8 cellular contexts compared by ENCODE assay signal in genomic region chr1:20786310-20787099, GRCh38. TPM values are rescaled to one million over a fixed set of nuclear protein-coding genes. Genes with fewer than 3 reads are reported as not detected.
DNase-seq lines count a peak whose midpoint lies in the region; ATAC-seq and TF ChIP-seq lines count a peak whose summit lies in the region.

No MANE protein-coding gene starts in this region.

- H3K27me3 ChIP-seq in H7 (ENCODE audit: control insufficient read depth, insufficient read depth, low read length) = no peaks in the 10 kb centered on the region
- peaks cover 5% of the 10 kb centered on the region for H3K27me3 ChIP-seq in Loucy (ENCODE audit: insufficient read depth, low read length, poor library complexity, severe bottlenecking)
- H3K27me3 ChIP-seq in RWPE2 (ENCODE audit: insufficient read depth, poor library complexity, severe bottlenecking) = no peaks in the 10 kb centered on the region

- H3K4me3 ChIP-seq in H7 (ENCODE audit: insufficient read depth, low read depth, low read length) (peak overlapping the region; percentile 100), Loucy (ENCODE audit: low read length, poor library complexity, severe bottlenecking) (peak overlapping the region; percentile 94), RWPE2 (ENCODE audit: severe bottlenecking) (peak overlapping the region; percentile 93)

- peak overlapping the region; percentile 87 for H3K4me2 ChIP-seq in Loucy (ENCODE audit: low read depth, low read length, poor library complexity, severe bottlenecking)

- peaks cover 4% of the 10 kb centered on the region for H3K27me3 Mint-ChIP-seq in nephron progenitor cell (ENCODE audit: low read depth, poor library complexity)
- no peaks in the 10 kb centered on the region for H3K27me3 Mint-ChIP-seq in stimulated activated naive CD8-positive, alpha-beta T cell treated with anti-CD3 and anti-CD28 coated beads, Interleukin-15, Interleukin-2, amounts not matched to agents 100 ng/mL and 50 ng/mL, for 24 hours

- H3K27ac ChIP-seq in RWPE2 (ENCODE audit: poor library complexity, severe bottlenecking) = peak overlapping the region; percentile 86

- peak; percentile 74 for ATAC-seq in RWPE2 (ENCODE audit: low read depth)

- peak overlapping the region; percentile 100 for H3K4me3 Mint-ChIP-seq in nephron progenitor cell
- peak overlapping the region; percentile 99 for H3K4me3 Mint-ChIP-seq in stimulated activated naive CD8-positive, alpha-beta T cell treated with anti-CD3 and anti-CD28 coated beads, Interleukin-15, Interleukin-2, amounts not matched to agents 100 ng/mL and 50 ng/mL, for 24 hours

- H3K36me3 ChIP-seq in H7 (replicated peaks; ENCODE audit: control insufficient read depth, insufficient read depth, low read length) (no peaks in the 10 kb centered on the region), Loucy (ENCODE audit: insufficient read depth, low read length) (no peaks in the 10 kb centered on the region), RWPE2 (ENCODE audit: low read depth) (peaks cover 31% of the 10 kb centered on the region)

- H3K9me3 Mint-ChIP-seq in nephron progenitor cell = no peaks in the 10 kb centered on the region
- no peaks in the 10 kb centered on the region for H3K9me3 Mint-ChIP-seq in stimulated activated naive CD8-positive, alpha-beta T cell treated with anti-CD3 and anti-CD28 coated beads, Interleukin-15, Interleukin-2, amounts not matched to agents 100 ng/mL and 50 ng/mL, for 24 hours

- no peaks in the 10 kb centered on the region for H3K9me2 ChIP-seq in Loucy (replicated peaks; ENCODE audit: low read depth, low read length)

- H4K20me1 ChIP-seq in Loucy (ENCODE audit: insufficient read depth, low read length, poor library complexity, severe bottlenecking) = peaks cover 47% of the 10 kb centered on the region

- no peaks in the 10 kb centered on the region for H3K9me3 ChIP-seq in Loucy (ENCODE audit: insufficient read depth, low read depth, low read length)
- no peaks in the 10 kb centered on the region for H3K9me3 ChIP-seq in RWPE2 (ENCODE audit: severe bottlenecking)

- H2AFZ ChIP-seq in Loucy (ENCODE audit: low read length) = peak overlapping the region; percentile 70

- peak overlapping the region; percentile 100 for H3K27ac Mint-ChIP-seq in nephron progenitor cell
- peak overlapping the region; percentile 96 for H3K27ac Mint-ChIP-seq in stimulated activated naive CD8-positive, alpha-beta T cell treated with anti-CD3 and anti-CD28 coated beads, Interleukin-15, Interleukin-2, amounts not matched to agents 100 ng/mL and 50 ng/mL, for 24 hours

- peak; percentile 99 for DNase-seq in ELF-1 (ENCODE audit: low read depth, low spot score)
- DNase-seq in H7 = peak; percentile 99
- DNase-seq in RWPE2 (ENCODE audit: low spot score) = peak; percentile 94
- DNase-seq in activated effector memory CD4-positive, alpha-beta T cell treated with anti-CD3 and anti-CD28 coated beads, Interleukin-2, amount 50 U/mL, for 16 hours = peak; percentile 99
- peak; percentile 93 for DNase-seq in fibroblast of the conjunctiva (ENCODE audit: low read depth)
- DNase-seq in nephron progenitor cell = peak; percentile 98

- H3K4me1 Mint-ChIP-seq in nephron progenitor cell = peaks cover 38% of the 10 kb centered on the region
- H3K4me1 Mint-ChIP-seq in stimulated activated naive CD8-positive, alpha-beta T cell treated with anti-CD3 and anti-CD28 coated beads, Interleukin-15, Interleukin-2, amounts not matched to agents 100 ng/mL and 50 ng/mL, for 24 hours (ENCODE audit: low read depth) = peaks cover 35% of the 10 kb centered on the region

- peaks cover 50% of the 10 kb centered on the region for H3K79me2 ChIP-seq in Loucy (ENCODE audit: insufficient read depth, low read length)

- H3K36me3 Mint-ChIP-seq in nephron progenitor cell (ENCODE audit: low read depth) = no peaks in the 10 kb centered on the region
- no peaks in the 10 kb centered on the region for H3K36me3 Mint-ChIP-seq in stimulated activated naive CD8-positive, alpha-beta T cell treated with anti-CD3 and anti-CD28 coated beads, Interleukin-15, Interleukin-2, amounts not matched to agents 100 ng/mL and 50 ng/mL, for 24 hours (ENCODE audit: low read depth)

- H3F3A ChIP-seq in Loucy (ENCODE audit: low read depth) = no peaks in the 10 kb centered on the region

- H3K4me1 ChIP-seq in Loucy (ENCODE audit: insufficient read depth, low read length, poor library complexity, severe bottlenecking) (peaks cover 40% of the 10 kb centered on the region), RWPE2 (ENCODE audit: insufficient read depth, poor library complexity, severe bottlenecking) (peaks cover 11% of the 10 kb centered on the region)

- TF ChIP-seq CTCF in Loucy (conservative IDR thresholded peaks at IDR 0.05; ENCODE audit: low read length) = no peak
- TF ChIP-seq CTCF in RWPE2 (IDR thresholded peaks at IDR 0.05; ENCODE audit: poor library complexity, severe bottlenecking) = no peak
- TF ChIP-seq CTCF in nephron progenitor cell (IDR thresholded peaks at IDR 0.05) = no peak

- H3K9ac ChIP-seq in Loucy (ENCODE audit: low read depth, low read length, poor library complexity, severe bottlenecking) = peak overlapping the region; percentile 96

RNA-seq across cellular contexts. Expression of gene HP1BP3, which starts 0.6 kb away (rescaled TPM):
- total RNA-seq in H7 (2014; rRNA removed; shearing (Covaris generic)) = 119 and 137 TPM in 2 replicates

RNA-seq across cellular contexts. Expression of gene SH2D5, which starts 54.0 kb away (rescaled TPM):
- total RNA-seq in H7 (2014; rRNA removed; shearing (Covaris generic)) = 8.3 and 9.0 TPM in 2 replicates

Comparison
In these comparisons a context has a peak if more than half of its experiments do, and no peak if none do; other contexts are left out.
1. Peak in every context shown above with its lines: DNase-seq, ATAC-seq, H3K4me3 ChIP-seq and H3K27ac ChIP-seq.